ENCODE assay signal across 8 cellular contexts in genomic region chr19:48330012-48330681, GRCh38. TPM values are rescaled to one million over a fixed set of nuclear protein-coding genes. Genes with fewer than 3 reads are reported as not detected.
DNase-seq lines count a peak whose midpoint lies in the region; TF ChIP-seq lines count a peak whose summit lies in the region.

No MANE protein-coding gene starts in this region.

- H3K4me1 ChIP-seq in OCI-LY3 (ENCODE audit: low read length), result peaks cover 42% of the 10 kb centered on the region
- H3K4me1 ChIP-seq in thymus (ENCODE audit: control insufficient read depth, insufficient read depth, low read length), result peaks cover 29% of the 10 kb centered on the region

- H3K4me1 Mint-ChIP-seq in activated T-helper 2 cell treated with anti-CD3 and anti-CD28 coated beads, Interferon-gamma antibody, Interleukin-2, Interleukin-4, amounts not matched to agents 10 μg/mL and 5 μg/mL and 100 μg/mL, durations not matched to agents 14 hours and 24 hours and 36 hours (ENCODE audit: low read depth), result peaks cover 58% of the 10 kb centered on the region
- peaks cover 68% of the 10 kb centered on the region for H3K4me1 Mint-ChIP-seq in osteocyte (ENCODE audit: unreplicated experiment)

- peaks cover 6% of the 10 kb centered on the region for H3K36me3 ChIP-seq in OCI-LY3 (replicated peaks; ENCODE audit: low read depth, low read length)
- peaks cover 4% of the 10 kb centered on the region for H3K36me3 ChIP-seq in thymus (ENCODE audit: control insufficient read depth, insufficient read depth)

- H3K27ac ChIP-seq in OCI-LY3 (ENCODE audit: low read length), result peak overlapping the region; percentile 67
- H3K27ac ChIP-seq in thymus (ENCODE audit: low read depth), result peak overlapping the region; percentile 86

- H3K4me3 ChIP-seq in GM12875 (ENCODE audit: low read depth, low read length) (peak overlapping the region; percentile 49), OCI-LY3 (ENCODE audit: low read length) (peak overlapping the region; percentile 85), thymus (ENCODE audit: low read length) (peak overlapping the region; percentile 71)

- peak overlapping the region; percentile 85 for H2AFZ ChIP-seq in OCI-LY3 (ENCODE audit: low read depth, low read length)

- H3K9me3 ChIP-seq in OCI-LY3 (ENCODE audit: insufficient read depth, low read length) (no peaks in the 10 kb centered on the region), thymus (ENCODE audit: control insufficient read depth) (no peaks in the 10 kb centered on the region)

- H3K36me3 Mint-ChIP-seq in activated T-helper 2 cell treated with anti-CD3 and anti-CD28 coated beads, Interferon-gamma antibody, Interleukin-2, Interleukin-4, amounts not matched to agents 10 μg/mL and 5 μg/mL and 100 μg/mL, durations not matched to agents 14 hours and 24 hours and 36 hours (ENCODE audit: low read depth), result peaks cover 66% of the 10 kb centered on the region
- peaks cover 14% of the 10 kb centered on the region for H3K36me3 Mint-ChIP-seq in osteocyte (ENCODE audit: unreplicated experiment)

- 2% methylated on average over 41 of the region's 41 CpGs for WGBS in thymus

- intact Hi-C loops in activated T-helper 2 cell treated with anti-CD3 and anti-CD28 coated beads, Interferon-gamma antibody, Interleukin-2, Interleukin-4, amounts not matched to agents 10 μg/mL and 5 μg/mL and 100 μg/mL, durations not matched to agents 14 hours and 24 hours and 36 hours (cut with micrococcal nuclease), result loop anchor here (2.0 to 5.0 kb wide), 2 partner anchors 33 to 67 kb away; partner anchors contain the start of gene TMEM143

- H3K79me2 ChIP-seq in OCI-LY3 (ENCODE audit: low read length), result no peaks in the 10 kb centered on the region

- H3K27ac Mint-ChIP-seq in activated T-helper 2 cell treated with anti-CD3 and anti-CD28 coated beads, Interferon-gamma antibody, Interleukin-2, Interleukin-4, amounts not matched to agents 10 μg/mL and 5 μg/mL and 100 μg/mL, durations not matched to agents 14 hours and 24 hours and 36 hours, result peak overlapping the region; percentile 84
- peak overlapping the region; percentile 54 for H3K27ac Mint-ChIP-seq in osteocyte (ENCODE audit: unreplicated experiment)

- H3K27me3 ChIP-seq in OCI-LY3 (ENCODE audit: low read depth, low read length) (no peaks in the 10 kb centered on the region), thymus (ENCODE audit: control insufficient read depth, insufficient read depth) (no peaks in the 10 kb centered on the region)

- peak overlapping the region; percentile 80 for H3K9ac ChIP-seq in OCI-LY3 (ENCODE audit: low read length)

- peak overlapping the region; percentile 93 for H3K4me2 ChIP-seq in OCI-LY3 (ENCODE audit: low read length)

- H3K4me3 Mint-ChIP-seq in activated T-helper 2 cell treated with anti-CD3 and anti-CD28 coated beads, Interferon-gamma antibody, Interleukin-2, Interleukin-4, amounts not matched to agents 10 μg/mL and 5 μg/mL and 100 μg/mL, durations not matched to agents 14 hours and 24 hours and 36 hours (ENCODE audit: low read depth), result peak overlapping the region; percentile 80
- peak overlapping the region; percentile 38 for H3K4me3 Mint-ChIP-seq in osteocyte (ENCODE audit: unreplicated experiment)

- H3K27me3 Mint-ChIP-seq in activated T-helper 2 cell treated with anti-CD3 and anti-CD28 coated beads, Interferon-gamma antibody, Interleukin-2, Interleukin-4, amounts not matched to agents 10 μg/mL and 5 μg/mL and 100 μg/mL, durations not matched to agents 14 hours and 24 hours and 36 hours (ENCODE audit: low read depth), result no peaks in the 10 kb centered on the region
- no peaks in the 10 kb centered on the region for H3K27me3 Mint-ChIP-seq in osteocyte (ENCODE audit: unreplicated experiment)

- peaks cover 3% of the 10 kb centered on the region for H3K9me3 Mint-ChIP-seq in activated T-helper 2 cell treated with anti-CD3 and anti-CD28 coated beads, Interferon-gamma antibody, Interleukin-2, Interleukin-4, amounts not matched to agents 10 μg/mL and 5 μg/mL and 100 μg/mL, durations not matched to agents 14 hours and 24 hours and 36 hours
- no peaks in the 10 kb centered on the region for H3K9me3 Mint-ChIP-seq in osteocyte (ENCODE audit: unreplicated experiment)

- no peaks in the 10 kb centered on the region for H4K20me1 ChIP-seq in OCI-LY3 (ENCODE audit: insufficient read depth, low read length)

- 0 out of 2 replicates have a peak, but pooled peaks have one; percentile 1 for TF ChIP-seq CTCF in GM12875 (IDR thresholded peaks at IDR 0.05; ENCODE audit: borderline replicate concordance, insufficient read depth, low read depth, low read length)
- no peak; the same call in 1 of the 2 replicates for TF ChIP-seq CTCF in OCI-LY3 (IDR thresholded peaks at IDR 0.05; ENCODE audit: low read depth, low read length)
- no peak for TF ChIP-seq CTCF in osteocyte (IDR thresholded peaks at IDR 0.05)

- DNase-seq in HuH-7 (ENCODE audit: low spot score) (peak; percentile 85), globus pallidus (ENCODE audit: low spot score) (peak; percentile 94), osteocyte (ENCODE audit: extremely low spot score, unreplicated experiment) (no peak), OCI-M2 (lab: John Stamatoyannopoulos, UW; ENCODE audit: unreplicated experiment) (no peak)
- peak; percentile 84 for DNase-seq in activated T-helper 2 cell treated with anti-CD3 and anti-CD28 coated beads, Interferon-gamma antibody, Interleukin-2, Interleukin-4, amounts not matched to agents 10 μg/mL and 5 μg/mL and 100 μg/mL, durations not matched to agents 14 hours and 24 hours and 36 hours (ENCODE audit: low spot score)

RNA-seq across cellular contexts. Expression of gene EMP3, which starts 4.8 kb away (rescaled TPM):
- total RNA-seq in activated T-helper 2 cell treated with anti-CD3 and anti-CD28 coated beads, Interferon-gamma antibody, Interleukin-2, Interleukin-4, amounts not matched to agents 10 μg/mL and 5 μg/mL and 100 μg/mL, durations not matched to agents 14 hours and 24 hours and 36 hours, result 318 and 329 TPM in 2 replicates
- total RNA-seq in osteocyte, result 201 and 212 TPM in 2 replicates
- 94.3 TPM for polyA plus RNA-seq in thymus

RNA-seq across cellular contexts. Expression of gene TMEM143, which starts 33.6 kb away (rescaled TPM):
- total RNA-seq in activated T-helper 2 cell treated with anti-CD3 and anti-CD28 coated beads, Interferon-gamma antibody, Interleukin-2, Interleukin-4, amounts not matched to agents 10 μg/mL and 5 μg/mL and 100 μg/mL, durations not matched to agents 14 hours and 24 hours and 36 hours, result 12.8 and 13.1 TPM in 2 replicates
- total RNA-seq in osteocyte, result 9.1 and 12.3 TPM in 2 replicates
- polyA plus RNA-seq in thymus, result 10.3 TPM

RNA-seq across cellular contexts. Expression of gene SYNGR4, which starts 34.0 kb away (rescaled TPM):
- not detected in 2 replicates for total RNA-seq in activated T-helper 2 cell treated with anti-CD3 and anti-CD28 coated beads, Interferon-gamma antibody, Interleukin-2, Interleukin-4, amounts not matched to agents 10 μg/mL and 5 μg/mL and 100 μg/mL, durations not matched to agents 14 hours and 24 hours and 36 hours
- total RNA-seq in osteocyte, result not detected in 2 replicates
- 0.11 TPM for polyA plus RNA-seq in thymus

Comparison
In these comparisons a context has a peak if more than half of its experiments do, and no peak if none do; other contexts are left out.
1. DNase-seq: peak in HuH-7 (single experiment), activated T-helper 2 cell treated with anti-CD3 and anti-CD28 coated beads, Interferon-gamma antibody, Interleukin-2, Interleukin-4, amounts not matched to agents 10 μg/mL and 5 μg/mL and 100 μg/mL, durations not matched to agents 14 hours and 24 hours and 36 hours (single experiment) and globus pallidus (single experiment); none in osteocyte (single experiment) and OCI-M2 (single experiment).
2. Peak in every context shown above with its lines, with median percentiles within 50 percentile points of each other: H3K4me3 ChIP-seq.